ENCODE assay signal across 26 cellular contexts in the genomic region with DNA sequence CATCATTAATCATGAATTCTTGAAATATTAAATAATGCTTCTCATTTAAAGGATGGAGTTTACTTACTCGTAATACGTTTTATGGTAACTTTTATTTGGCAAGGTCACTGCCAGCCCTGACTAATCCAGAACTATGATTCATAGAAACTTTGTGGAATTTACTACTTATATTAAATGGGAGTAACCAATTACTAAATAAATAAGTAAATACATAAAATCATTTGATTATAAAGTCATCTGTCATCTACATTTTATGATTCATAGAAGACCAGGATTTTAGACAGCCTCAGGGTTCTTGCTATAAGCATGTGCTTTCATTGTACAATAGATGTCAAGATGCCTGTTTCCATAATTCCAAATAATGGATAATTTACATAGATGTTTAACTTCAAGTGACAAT.
A peak's percentile ranks its signal among the peaks of the same experiment; 100 is the strongest.
DNase-seq lines count a peak whose midpoint lies in the region; ATAC-seq and TF ChIP-seq lines count a peak whose summit lies in the region.
"Had no signal": no experiment of that assay in that cellular context is flagged by ENCODE, and none has a peak within 500 bp of the region (broad histone marks: within the 10 kb centered on the region; RNA-seq: fewer than 3 reads in every experiment).

No MANE protein-coding gene starts in this region.

- H2AFZ ChIP-seq in osteoblast (ENCODE audit: low read length), result no peak overlapping the region
- no peak overlapping the region for H2AFZ ChIP-seq in mesenchymal stem cell (ENCODE audit: low read depth, low read length)

- no peak overlapping the region for H2BK120ac ChIP-seq in mesenchymal stem cell (ENCODE audit: low read depth, low read length)

- no peak overlapping the region for H3K14ac ChIP-seq in mesenchymal stem cell (ENCODE audit: low read length in 2 of 2)

- H3K9me3 ChIP-seq in osteoblast (ENCODE audit: low read depth, low read length) (peaks cover 3% of the 10 kb centered on the region), ovary (no peaks in the 10 kb centered on the region), mesenchymal stem cell (ENCODE audit: control insufficient read depth, low read length) (peaks cover 11% of the 10 kb centered on the region)

- TF ChIP-seq CTCF in epithelial cell of esophagus (IDR thresholded peaks at IDR 0.05; ENCODE audit: insufficient read depth, low read depth, low read length, missing control alignments) (no peak), osteoblast (IDR thresholded peaks at IDR 0.05; ENCODE audit: extremely low read depth, low read depth, low read length) (no peak), ovary (IDR thresholded peaks at IDR 0.05) (no peak)

- H3K36me3 ChIP-seq in osteoblast (ENCODE audit: insufficient read depth, low read length) (no peaks in the 10 kb centered on the region), ovary (no peaks in the 10 kb centered on the region), mesenchymal stem cell (ENCODE audit: control insufficient read depth in 1 of 2, insufficient read depth in 2 of 2, low read depth in 1 of 2, low read length in 2 of 2) (no peaks in the 10 kb centered on the region)
- H3K36me3 ChIP-seq: esophagus squamous epithelium had no signal

- no peak for TF ChIP-seq POLR2A in ovary (IDR thresholded peaks at IDR 0.05)

- TF ChIP-seq EP300 in ovary (IDR thresholded peaks at IDR 0.05), result no peak

- intact Hi-C loops in ovary (cut with DNase I), result no loop called here

- WGBS in ovary, 3 donors, result 68 to 89% (median 81%) methylated on average over 2 of the region's 2 CpGs
- 100% methylated on average over 1 of the region's 2 CpGs for WGBS in mesenchymal stem cell

- DNase-seq in EH (ENCODE audit: low read depth) (peak; percentile 11), M059J (ENCODE audit: low read depth) (peak; percentile 57), epithelial cell of esophagus (ENCODE audit: low read depth) (peak; percentile 77), osteoblast (ENCODE audit: insufficient read length, low spot score, missing footprints) (peak; percentile 38), ovary (no peak), mesenchymal stem cell (no peak)
- DNase-seq: activated CD8-positive, alpha-beta T cell treated with anti-CD3 and anti-CD28 coated beads, Interleukin-2, amount 10 ng/mL, durations not matched to agents 7 days and 5 days; anterior cingulate cortex; DMS79; effector memory CD8-positive, alpha-beta T cell; esophagus squamous epithelium; islet precursor cell; MM.1S; mucosa of descending colon; NCI-H1417 treated with DMSO at 0.1 percent for 48 hours; NCI-H2081 treated with DMSO at 0.1 percent for 48 hours; NCI-H748 treated with DMSO at 0.1 percent for 48 hours; stimulated activated CD4-positive, alpha-beta T cell treated with anti-CD3 and anti-CD28 coated beads, Interleukin-4, amount 100 ng/mL, for 24 hours; substantia nigra; T-helper 17 cell had no signal

- no peaks in the 10 kb centered on the region for H3K79me1 ChIP-seq in mesenchymal stem cell (replicated peaks; ENCODE audit: low read length, poor library complexity, severe bottlenecking)

- no peak overlapping the region for H3K4me3 ChIP-seq in epithelial cell of esophagus (ENCODE audit: low read length)
- H3K4me3 ChIP-seq in osteoblast (ENCODE audit: insufficient read depth, low read length), result no peak overlapping the region
- H3K4me3 ChIP-seq in ovary, result no peak overlapping the region
- no peak overlapping the region for H3K4me3 ChIP-seq in mesenchymal stem cell (ENCODE audit: insufficient read depth in 1 of 2, low read depth in 1 of 2, low read length in 2 of 2)
- H3K4me3 ChIP-seq: coronary artery, esophagus squamous epithelium, mucosa of descending colon had no signal

- no peak overlapping the region for H3K9ac ChIP-seq in mesenchymal stem cell (ENCODE audit: low read length)

- H2AK5ac ChIP-seq in mesenchymal stem cell (ENCODE audit: low read length, severe bottlenecking), result no peak overlapping the region

- H3K79me2 ChIP-seq in osteoblast (ENCODE audit: insufficient read depth, low read length), result no peaks in the 10 kb centered on the region

- H4K8ac ChIP-seq in mesenchymal stem cell (ENCODE audit: low read length), result no peak overlapping the region

- H2BK15ac ChIP-seq in mesenchymal stem cell (ENCODE audit: low read depth, poor library complexity, severe bottlenecking), result no peak overlapping the region

- H3K23ac ChIP-seq in mesenchymal stem cell (ENCODE audit: low read length in 2 of 2), result no peak overlapping the region

- no peak overlapping the region for H3K4ac ChIP-seq in mesenchymal stem cell (ENCODE audit: low read depth in 1 of 2, low read length in 2 of 2)

- H2BK5ac ChIP-seq in mesenchymal stem cell (ENCODE audit: low read depth, low read length, poor library complexity, severe bottlenecking), result no peak overlapping the region

- no peak overlapping the region for H3K4me2 ChIP-seq in osteoblast (ENCODE audit: insufficient read depth, low read length)
- H3K4me2 ChIP-seq in mesenchymal stem cell (ENCODE audit: low read length, poor library complexity, severe bottlenecking), result no peak overlapping the region

- H3K27me3 ChIP-seq in osteoblast (ENCODE audit: insufficient read depth, low read length) (no peaks in the 10 kb centered on the region), ovary (no peaks in the 10 kb centered on the region), mesenchymal stem cell (ENCODE audit: control insufficient read depth in 1 of 2, insufficient read depth in 1 of 2, low read length in 2 of 2) (no peaks in the 10 kb centered on the region)
- H3K27me3 ChIP-seq: esophagus squamous epithelium had no signal

- ATAC-seq in GM18909 (IDR thresholded peaks at IDR 0.05; ENCODE audit: poor library complexity, unreplicated experiment) (no peak), HG02973 (IDR thresholded peaks at IDR 0.05; ENCODE audit: unreplicated experiment) (no peak)
- ATAC-seq: activated CD8-positive, alpha-beta T cell treated with anti-CD3 and anti-CD28 coated beads, Interleukin-2, amount 10 ng/mL, durations not matched to agents 7 days and 5 days; activated naive CD4-positive, alpha-beta T cell treated with anti-CD3 and anti-CD28 coated beads, Interleukin-2, amount 50 U/mL, for 72 hours; effector memory CD8-positive, alpha-beta T cell; mucosa of descending colon; stimulated activated memory B cell treated with anti-CD40 and anti-IgM and Interleukin-4, amounts not matched to agents 10 μg/mL and 1 μg/mL and 100 μg/mL, for 72 hours; T-helper 17 cell had no signal

- H4K91ac ChIP-seq in mesenchymal stem cell (ENCODE audit: low read length), result no peak overlapping the region

- peaks cover 6% of the 10 kb centered on the region for H3K4me1 ChIP-seq in osteoblast (ENCODE audit: insufficient read depth, low read length)
- H3K4me1 ChIP-seq in ovary (ENCODE audit: insufficient read depth), result no peaks in the 10 kb centered on the region
- no peaks in the 10 kb centered on the region for H3K4me1 ChIP-seq in mesenchymal stem cell (ENCODE audit: control insufficient read depth, insufficient read depth, low read depth, low read length)
- H3K4me1 ChIP-seq: esophagus squamous epithelium had no signal

- H3K18ac ChIP-seq in mesenchymal stem cell (ENCODE audit: low read depth in 1 of 2, low read length in 2 of 2), result no peak overlapping the region

- H2BK12ac ChIP-seq in mesenchymal stem cell (ENCODE audit: low read length in 2 of 2), result no peak overlapping the region

- no peaks in the 10 kb centered on the region for H4K20me1 ChIP-seq in osteoblast (ENCODE audit: insufficient read depth, low read length)

- H3K27ac ChIP-seq in osteoblast (ENCODE audit: low read depth, low read length) (no peak overlapping the region), ovary (no peak overlapping the region), mesenchymal stem cell (ENCODE audit: low read length, poor library complexity, severe bottlenecking) (no peak overlapping the region)
- H3K27ac ChIP-seq: C4-2B, coronary artery, esophagus squamous epithelium had no signal

Comparison
In these comparisons a context has a peak if more than half of its experiments do, and no peak if none do; other contexts are left out.
1. DNase-seq: peak in EH (single experiment), M059J (single experiment), epithelial cell of esophagus (single experiment) and osteoblast (single experiment); none in ovary (0 of 5) and mesenchymal stem cell (single experiment).